Comparison of ENCODE assay signal across 23 cellular contexts in the genomic region with DNA sequence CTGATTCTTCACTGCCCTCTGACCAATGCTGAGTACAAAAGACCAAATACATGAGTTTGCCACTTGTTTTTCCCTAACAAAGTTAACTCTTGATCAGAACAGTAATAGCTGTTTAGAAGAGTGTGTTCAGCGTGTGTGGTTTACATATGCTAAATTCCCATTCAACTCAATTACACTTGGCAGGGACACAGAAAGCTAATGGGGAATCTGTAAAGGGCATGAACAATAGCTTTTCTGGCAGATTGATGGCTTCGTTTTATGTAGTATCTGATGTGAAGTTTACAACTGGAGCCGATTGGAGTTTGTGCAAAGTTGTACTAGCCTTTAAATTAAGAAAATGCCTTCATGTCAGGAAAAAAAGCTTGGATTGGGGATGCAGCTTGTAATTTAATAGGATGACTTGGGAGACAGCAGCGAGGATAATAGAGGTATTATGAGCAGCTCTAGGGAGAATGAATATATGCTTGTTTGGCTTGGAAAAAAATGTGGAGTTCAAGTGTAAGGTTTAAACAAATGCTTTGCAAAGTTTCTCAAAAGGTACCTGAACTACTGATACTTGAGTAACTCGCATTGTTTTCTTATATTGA.
DNase-seq lines count a peak whose midpoint lies in the region; TF ChIP-seq lines count a peak whose summit lies in the region.
"Had no signal": no experiment of that assay in that cellular context is flagged by ENCODE, and none has a peak within 500 bp of the region (broad histone marks: within the 10 kb centered on the region; RNA-seq: fewer than 3 reads in every experiment).

No MANE protein-coding gene starts in this region.

- H3K27me3 Mint-ChIP-seq in glutamatergic neuron (ENCODE audit: unreplicated experiment), result peaks cover 4% of the 10 kb centered on the region
- H3K27me3 Mint-ChIP-seq in H9 (ENCODE audit: low read depth), result peaks cover 3% of the 10 kb centered on the region; the same call in 1 of the 2 replicates
- H3K27me3 Mint-ChIP-seq: memory B cell had no signal

- H2AFZ ChIP-seq in H9 (ENCODE audit: low read length), result no peak overlapping the region

- H3K4me1 Mint-ChIP-seq in glutamatergic neuron (ENCODE audit: low read depth, unreplicated experiment), result peaks cover 9% of the 10 kb centered on the region
- H3K4me1 Mint-ChIP-seq in H9, result peaks cover 8 to 10% of the 10 kb centered on the region in 2 experiments
- H3K4me1 Mint-ChIP-seq: memory B cell; stimulated activated effector memory CD8-positive, alpha-beta T cell treated with anti-CD3 and anti-CD28 coated beads, Interleukin-12 subunit alpha, Interleukin-12 subunit beta, amount 100 ng/mL, for 72 hours had no signal

- no peak overlapping the region for H4K8ac ChIP-seq in H9 (replicated peaks; ENCODE audit: insufficient read length, low read depth, low read length)

- H3K27me3 ChIP-seq in H9 (ENCODE audit: insufficient read depth, low read length), result no peaks in the 10 kb centered on the region

- no peak overlapping the region for H3K18ac ChIP-seq in H9 (ENCODE audit: insufficient read length, low read depth, low read length)

- H3K56ac ChIP-seq in H9 (ENCODE audit: insufficient read length, low read depth, low read length), result no peak overlapping the region

- no peak overlapping the region for H3K27ac ChIP-seq in H9 (ENCODE audit: insufficient read length, low read depth, low read length)
- H3K27ac ChIP-seq: coronary artery, skin epidermis had no signal

- H3K4ac ChIP-seq in H9 (ENCODE audit: low read depth, low read length), result no peak overlapping the region

- H3K27ac Mint-ChIP-seq in glutamatergic neuron (ENCODE audit: unreplicated experiment) (peak overlapping the region; percentile 14), H9 (no peak overlapping the region)
- H3K27ac Mint-ChIP-seq: activated T-cell treated with anti-CD3 and anti-CD28 coated beads, Interleukin-2, amount 50 U/mL, for 24 hours; CD4-positive, CD25-positive, alpha-beta regulatory T cell; memory B cell; stimulated activated effector memory CD8-positive, alpha-beta T cell treated with anti-CD3 and anti-CD28 coated beads, Interleukin-12 subunit alpha, Interleukin-12 subunit beta, amount 100 ng/mL, for 72 hours; T-cell had no signal

- H3K23ac ChIP-seq in H9 (ENCODE audit: insufficient read length, low read depth, low read length), result no peak overlapping the region

- CTCF ChIA-PET in GM10248 (lab: Yijun Ruan, JAX), result interaction anchor here (0.6 to 3.9 kb wide), 8 partner anchors 8 to 1048 kb away, joined by 3 to 25 read pairs (median 4); no protein-coding TSS in a partner anchor

- no peaks in the 10 kb centered on the region for H4K20me1 ChIP-seq in H9 (ENCODE audit: control insufficient read depth, insufficient read depth, insufficient read length)

- no peak overlapping the region for H3K9ac ChIP-seq in H9 (ENCODE audit: extremely low read depth, insufficient read length, low read length)

- H3K23me2 ChIP-seq in H9 (ENCODE audit: insufficient read length, low read depth, low read length, poor library complexity, severe bottlenecking), result no peaks in the 10 kb centered on the region

- H2BK120ac ChIP-seq in H9 (ENCODE audit: low read depth, low read length, poor library complexity, severe bottlenecking), result no peak overlapping the region

- no peak overlapping the region for H2BK20ac ChIP-seq in H9 (ENCODE audit: low read depth, low read length, poor library complexity, severe bottlenecking)

- no peak overlapping the region for H2BK15ac ChIP-seq in H9 (ENCODE audit: low read depth, low read length)

- H3K4me1 ChIP-seq in H9 (ENCODE audit: insufficient read depth, low read length), result no peaks in the 10 kb centered on the region

- H3K4me3 Mint-ChIP-seq in glutamatergic neuron (ENCODE audit: unreplicated experiment) (no peak overlapping the region), H9 (no peak overlapping the region)
- H3K4me3 Mint-ChIP-seq: activated T-cell treated with anti-CD3 and anti-CD28 coated beads, Interleukin-2, amount 50 U/mL, for 24 hours; CD4-positive, CD25-positive, alpha-beta regulatory T cell; memory B cell; stimulated activated effector memory CD8-positive, alpha-beta T cell treated with anti-CD3 and anti-CD28 coated beads, Interleukin-12 subunit alpha, Interleukin-12 subunit beta, amount 100 ng/mL, for 72 hours; T-cell had no signal

- H3K36me3 Mint-ChIP-seq in glutamatergic neuron (ENCODE audit: unreplicated experiment) (no peaks in the 10 kb centered on the region), H9 (ENCODE audit: insufficient read depth in 1 of 3, low read depth in 3 of 3) (no peaks in the 10 kb centered on the region)
- H3K36me3 Mint-ChIP-seq: CD4-positive, CD25-positive, alpha-beta regulatory T cell; memory B cell; stimulated activated effector memory CD8-positive, alpha-beta T cell treated with anti-CD3 and anti-CD28 coated beads, Interleukin-12 subunit alpha, Interleukin-12 subunit beta, amount 100 ng/mL, for 72 hours; T-cell had no signal

- H3K9me3 ChIP-seq in H9 (ENCODE audit: control insufficient read depth, low read depth, low read length), result no peaks in the 10 kb centered on the region

- DNase-seq in DMS153 treated with DMSO at 0.1 percent for 48 hours (lab: John Stamatoyannopoulos, UW; ENCODE audit: unreplicated experiment) (peak; percentile 34), NCI-H128 (lab: John Stamatoyannopoulos, UW; ENCODE audit: unreplicated experiment) (peak; percentile 71), NCI-H446 (lab: John Stamatoyannopoulos, UW) (peak; percentile 6 to 10), glutamatergic neuron (no peak), GM10248 (ENCODE audit: extremely low spot score) (no peak), H9 (no peak), D341Med (ENCODE audit: low spot score) (no peak)
- DNase-seq: activated CD4-positive, alpha-beta T cell treated with anti-CD3 and anti-CD28 coated beads for 1 hour; activated CD8-positive, alpha-beta memory T cell treated with anti-CD3 and anti-CD28 coated beads for 24 hours; activated naive CD4-positive, alpha-beta T cell treated with Interleukin-2 at 50 U/mL for 16 hours; activated T-cell treated with anti-CD3 and anti-CD28 coated beads, Interleukin-2, amount 50 U/mL, for 24 hours; amniotic stem cell; CD4-positive, CD25-positive, alpha-beta regulatory T cell; Karpas-422; NCI-H82; occipital lobe; Right ventricle myocardium superior; stimulated activated CD4-positive, alpha-beta T cell treated with anti-CD3 and anti-CD28 coated beads, Interleukin-2, amount 100 ng/mL, for 24 hours; T-cell had no signal

- no peak overlapping the region for H4K91ac ChIP-seq in H9 (ENCODE audit: insufficient read length, low read depth, low read length)

- H2BK12ac ChIP-seq in H9 (ENCODE audit: insufficient read length, low read depth, low read length), result no peak overlapping the region

- H3K79me1 ChIP-seq in H9 (ENCODE audit: insufficient read depth, low read depth, low read length, poor library complexity, severe bottlenecking), result no peaks in the 10 kb centered on the region

- no peak overlapping the region for H2BK5ac ChIP-seq in H9 (ENCODE audit: insufficient read length, low read length)

- H3T11ph ChIP-seq in H9 (ENCODE audit: low read length), result no peak overlapping the region

- H2AK5ac ChIP-seq in H9 (ENCODE audit: insufficient read length, low read length), result no peak overlapping the region

- H3K14ac ChIP-seq in H9 (ENCODE audit: insufficient read depth, low read length), result no peak overlapping the region

- POLR2A ChIA-PET in GM10248 (lab: Yijun Ruan, JAX), result no interaction called here

- WGBS in H9 (ENCODE audit: extremely low coverage, insufficient read length, low lambda C conversion rate), result no CpG with 5 or more reads among the region's 5 CpGs

- no peak overlapping the region for H4K5ac ChIP-seq in H9 (ENCODE audit: insufficient read length, low read depth, low read length)

- H3K4me2 ChIP-seq in H9 (ENCODE audit: insufficient read depth, insufficient read length, low read length), result no peak overlapping the region

- H3K9me3 Mint-ChIP-seq in glutamatergic neuron (ENCODE audit: unreplicated experiment) (no peaks in the 10 kb centered on the region), H9 (0 out of 5 replicates have a peak, but pooled peaks cover 0 to 5% of the 10 kb centered on the region in 2 experiments)
- H3K9me3 Mint-ChIP-seq: activated T-cell treated with anti-CD3 and anti-CD28 coated beads, Interleukin-2, amount 50 U/mL, for 24 hours; CD4-positive, CD25-positive, alpha-beta regulatory T cell; memory B cell; stimulated activated effector memory CD8-positive, alpha-beta T cell treated with anti-CD3 and anti-CD28 coated beads, Interleukin-12 subunit alpha, Interleukin-12 subunit beta, amount 100 ng/mL, for 72 hours; T-cell had no signal

- TF ChIP-seq CTCF in glutamatergic neuron (IDR thresholded peaks at IDR 0.05; ENCODE audit: partially characterized antibody, unreplicated experiment) (no peak), GM10248 (IDR thresholded peaks at IDR 0.05; ENCODE audit: control extremely low read depth, extremely low read depth, low read depth, missing control alignments) (no peak), H9 (conservative IDR thresholded peaks at IDR 0.05) (no peak)

- H3K79me2 ChIP-seq in H9 (ENCODE audit: insufficient read depth, low read length), result no peaks in the 10 kb centered on the region

Comparison
In these comparisons a context has a peak if more than half of its experiments do, and no peak if none do; other contexts are left out.
1. DNase-seq: peak in DMS153 treated with DMSO at 0.1 percent for 48 hours (single experiment), NCI-H128 (single experiment) and NCI-H446 (2 of 2); none in glutamatergic neuron (single experiment), GM10248 (single experiment), H9 (single experiment) and D341Med (single experiment).